Comparison of ENCODE assay signal across 28 cellular contexts in genomic region chr6:112710710-112711109, GRCh38.
"Had no signal": no experiment of that assay in that cellular context is flagged by ENCODE, and none has a peak within 500 bp of the region (broad histone marks: within the 10 kb centered on the region; RNA-seq: fewer than 3 reads in every experiment).

No MANE protein-coding gene starts in this region.

- H3K4me1 ChIP-seq: SJSA1 had no signal

- H3K9ac ChIP-seq: SK-N-SH had no signal

- H3K27me3 ChIP-seq: brain microvascular endothelial cell, MG63, SJSA1 had no signal

- FAIRE-seq: TTC549 had no signal

- H3K27ac ChIP-seq: brain microvascular endothelial cell, SJSA1 had no signal

- H3K9me3 ChIP-seq: MG63, SJSA1, SK-N-SH had no signal

- H3K36me3 ChIP-seq: brain microvascular endothelial cell, MG63, SJSA1 had no signal

- DNase-seq: activated CD4-positive, alpha-beta T cell treated with anti-CD3 and anti-CD28 coated beads, Interleukin-2, amount 10 ng/mL, durations not matched to agents 24 days and 14 days; activated CD4-positive, alpha-beta T cell treated with anti-CD3 and anti-CD28 coated beads, Interleukin-2, amount 50 U/mL, for 4 hours; activated CD8-positive, alpha-beta T cell treated with anti-CD3 and anti-CD28 coated beads for 36 hours; activated effector memory CD4-positive, alpha-beta T cell treated with anti-CD3 and anti-CD28 coated beads, Interleukin-2, amount 50 U/mL, for 16 hours; activated naive CD4-positive, alpha-beta T cell; activated naive CD4-positive, alpha-beta T cell treated with anti-CD3 and anti-CD28 coated beads, Interleukin-2, amount 50 U/mL, for 16 hours; activated naive CD8-positive, alpha-beta T cell treated with anti-CD3 and anti-CD28 coated beads for 36 hours; activated T-cell treated with anti-CD3 and anti-CD28 coated beads, Interleukin-2, amount 50 U/mL, for 1 hour; activated T-cell treated with anti-CD3 and anti-CD28 coated beads, Interleukin-2, amount 50 U/mL, for 72 hours; amniotic stem cell; aorta; brain microvascular endothelial cell; Karpas-422; KBM-7; MG63; NCI-H1048; NCI-H1105 treated with DMSO at 0.1 percent for 48 hours; NCI-H1436; NCI-H1694; NCI-H1930; NCI-H2081 treated with DMSO at 0.1 percent for 48 hours; NCI-H226; NCI-H446 treated with DMSO at 0.1 percent for 48 hours; NCI-H524 treated with DMSO at 0.1 percent for 48 hours; SHP77; SK-N-SH had no signal

- H3K4me2 ChIP-seq: SK-N-SH had no signal

- H3K4me3 ChIP-seq: MG63, SJSA1 had no signal
